21 cellular contexts compared by ENCODE assay signal in the genomic region with DNA sequence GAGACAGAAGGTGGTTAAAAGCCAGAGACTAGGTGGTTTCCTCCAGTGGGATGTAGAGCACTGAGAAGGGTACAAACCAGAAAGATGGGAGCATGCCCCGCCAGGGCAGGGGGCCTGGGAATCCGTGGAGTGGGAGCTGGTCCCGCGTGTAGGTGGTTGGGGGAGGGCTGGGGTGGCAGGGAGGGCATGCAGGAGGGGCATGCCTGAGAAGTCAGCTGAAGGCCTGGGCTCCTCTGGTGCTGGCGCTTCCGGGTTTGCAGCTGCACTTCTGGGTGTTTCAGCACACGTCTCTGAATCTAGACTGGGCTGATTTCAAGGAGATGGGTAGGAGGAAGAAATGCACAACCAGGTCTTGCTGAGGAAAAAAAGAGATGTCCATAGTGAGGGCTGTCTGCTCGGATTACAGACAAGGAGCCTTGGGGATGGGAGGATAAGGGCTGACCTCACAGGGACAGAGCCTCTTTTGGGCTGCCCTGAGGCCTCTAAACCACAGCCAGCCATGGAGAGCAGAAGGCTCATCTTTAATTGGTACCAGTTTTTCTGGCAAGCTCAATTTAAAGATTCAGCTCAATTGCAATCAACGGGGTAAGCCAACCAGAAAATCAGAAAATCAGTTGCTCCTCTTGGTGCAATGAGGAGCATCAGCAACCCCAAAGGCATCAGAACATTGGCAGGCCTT.
A peak's percentile ranks its signal among the peaks of the same experiment; 100 is the strongest.
DNase-seq lines count a peak whose midpoint lies in the region; TF ChIP-seq lines count a peak whose summit lies in the region.
"Had no signal": no experiment of that assay in that cellular context is flagged by ENCODE, and none has a peak within 500 bp of the region (broad histone marks: within the 10 kb centered on the region; RNA-seq: fewer than 3 reads in every experiment).

No MANE protein-coding gene starts in this region.

- H3K36me3 ChIP-seq in Karpas-422 (ENCODE audit: insufficient read depth, low read length), result no peaks in the 10 kb centered on the region
- H3K36me3 ChIP-seq: BLaER1 had no signal

- no peaks in the 10 kb centered on the region for H3K9me3 Mint-ChIP-seq in progenitor cell of endocrine pancreas (ENCODE audit: low read depth)
- H3K9me3 Mint-ChIP-seq: HFFc6, IgD-negative memory B cell had no signal

- H3K36me3 Mint-ChIP-seq in progenitor cell of endocrine pancreas (ENCODE audit: insufficient read depth), result no peaks in the 10 kb centered on the region
- H3K36me3 Mint-ChIP-seq: CD14-positive monocyte; CD4-positive, alpha-beta memory T cell; IgD-negative memory B cell had no signal

- no peaks in the 10 kb centered on the region for H3K9me2 ChIP-seq in Karpas-422 (replicated peaks; ENCODE audit: insufficient read depth, low read length)

- H3K27ac ChIP-seq in Karpas-422 (ENCODE audit: low read length) (no peak overlapping the region), cingulate gyrus (ENCODE audit: low read depth, low read length) (peak overlapping the region; percentile 76)
- H3K27ac ChIP-seq: 22Rv1, A549, BLaER1 had no signal

- peak overlapping the region; percentile 17; the same call in 1 of the 2 replicates for H2AFZ ChIP-seq in Karpas-422 (ENCODE audit: low read length)

- no peaks in the 10 kb centered on the region for H3K4me1 Mint-ChIP-seq in progenitor cell of endocrine pancreas (ENCODE audit: low read depth)
- H3K4me1 Mint-ChIP-seq: CD14-positive monocyte; CD4-positive, alpha-beta memory T cell; IgD-negative memory B cell had no signal

- no peak for TF ChIP-seq CTCF in progenitor cell of endocrine pancreas (IDR thresholded peaks at IDR 0.05; ENCODE audit: unreplicated experiment)
- TF ChIP-seq CTCF in GM10266 (IDR thresholded peaks at IDR 0.05; ENCODE audit: control insufficient read depth, insufficient read depth, low read depth, missing control alignments), result no peak

- no peaks in the 10 kb centered on the region for H3K79me2 ChIP-seq in Karpas-422 (ENCODE audit: low read length)

- H3K4me3 Mint-ChIP-seq in progenitor cell of endocrine pancreas (ENCODE audit: low read depth), result no peak overlapping the region
- H3K4me3 Mint-ChIP-seq: CD14-positive monocyte; CD4-positive, alpha-beta memory T cell; HFFc6; IgD-negative memory B cell had no signal

- H3K4me3 ChIP-seq in Karpas-422 (ENCODE audit: low read length), result no peak overlapping the region
- H3K4me3 ChIP-seq: A549, BLaER1 had no signal

- intact Hi-C loops in cardiac septum (cut with DNase I), result no loop called here

- no peak overlapping the region for H3K4me2 ChIP-seq in Karpas-422 (ENCODE audit: low read depth, low read length, poor library complexity, severe bottlenecking)
- H3K4me2 ChIP-seq: A549, BLaER1 had no signal

- peak overlapping the region; percentile 50 for H3K27ac Mint-ChIP-seq in progenitor cell of endocrine pancreas
- H3K27ac Mint-ChIP-seq: CD14-positive monocyte; CD4-positive, alpha-beta memory T cell; HFFc6; IgD-negative memory B cell had no signal

- no peaks in the 10 kb centered on the region for H3K9me3 ChIP-seq in Karpas-422 (ENCODE audit: low read length)
- H3K9me3 ChIP-seq: A549 had no signal

- no peaks in the 10 kb centered on the region; the same call in 1 of the 2 replicates for H3K4me1 ChIP-seq in Karpas-422 (ENCODE audit: low read length)

- H3K9ac ChIP-seq in Karpas-422 (ENCODE audit: low read length), result no peak overlapping the region
- H3K9ac ChIP-seq: BLaER1 had no signal

- no peaks in the 10 kb centered on the region for H4K20me1 ChIP-seq in Karpas-422 (ENCODE audit: insufficient read depth, low read depth, low read length)
- H4K20me1 ChIP-seq: BLaER1 had no signal

- no peaks in the 10 kb centered on the region for H3K27me3 ChIP-seq in Karpas-422 (ENCODE audit: low read length)
- H3K27me3 ChIP-seq: BLaER1 had no signal

- H3K27me3 Mint-ChIP-seq in progenitor cell of endocrine pancreas, result peaks cover 13% of the 10 kb centered on the region
- H3K27me3 Mint-ChIP-seq: IgD-negative memory B cell had no signal

- DNase-seq in AG20443 (ENCODE audit: low spot score) (peak; percentile 35), Karpas-422 (no peak), progenitor cell of endocrine pancreas (ENCODE audit: low spot score, unreplicated experiment) (no peak), DMS 273 treated with DMSO at 0.1 percent for 48 hours (lab: John Stamatoyannopoulos, UW) (no peak), GM10266 (ENCODE audit: extremely low spot score) (no peak), cardiac septum (ENCODE audit: low spot score) (no peak), epidermal melanocyte (ENCODE audit: insufficient read length, low spot score) (no peak)
- DNase-seq: Calu3; CD4-positive, alpha-beta memory T cell; DMS53; DND-41; GDM1; GOT3; H7; HFFc6 had no signal
